ENCODE assay signal across 8 cellular contexts in the genomic region with DNA sequence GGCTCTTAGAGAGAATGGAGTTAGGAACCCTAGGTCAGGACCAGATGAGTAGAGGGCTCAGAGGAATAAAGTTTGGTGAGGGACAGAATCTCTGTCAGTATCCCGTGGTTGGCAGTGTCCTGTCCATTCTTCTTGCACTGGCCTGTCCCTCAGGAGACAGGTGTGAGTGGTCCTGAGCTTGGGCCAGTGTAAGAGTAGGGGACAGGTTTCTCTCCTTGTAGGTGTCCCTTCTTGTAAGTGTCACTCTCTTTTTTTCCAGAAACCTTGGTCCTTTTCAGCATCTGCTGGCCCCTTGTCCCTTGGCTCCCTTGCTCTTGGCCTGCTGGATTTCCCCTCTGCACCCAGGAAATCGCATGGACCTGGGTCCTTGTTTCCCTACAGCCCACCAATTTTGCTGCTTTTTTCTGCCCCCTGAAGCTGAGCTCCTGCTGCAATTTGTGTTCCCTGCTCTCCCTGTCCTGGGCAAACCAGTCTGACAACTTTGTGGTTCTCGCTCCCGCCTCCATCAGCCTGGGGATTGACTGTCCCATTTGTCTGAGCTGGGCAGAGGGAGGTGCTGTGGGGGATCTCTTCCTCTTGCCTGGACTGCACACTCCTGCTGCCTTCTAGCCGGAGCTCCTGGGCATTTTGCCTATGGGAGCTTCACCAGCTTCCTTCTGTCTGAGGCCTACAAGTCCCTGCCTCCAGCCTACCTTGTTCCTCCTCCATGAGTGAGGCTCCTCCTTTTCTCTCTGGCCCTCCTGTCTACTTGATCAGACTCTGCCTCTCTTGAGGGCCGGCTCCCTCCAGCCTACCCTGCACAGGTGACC. TPM values are rescaled to one million over a fixed set of nuclear protein-coding genes. Genes with fewer than 3 reads are reported as not detected.
DNase-seq lines count a peak whose midpoint lies in the region; ATAC-seq and TF ChIP-seq lines count a peak whose summit lies in the region.

No MANE protein-coding gene starts in this region.

- H3K36me3 ChIP-seq in duodenal mucosa (ENCODE audit: control insufficient read depth in 1 of 2, insufficient read depth in 2 of 2, low read length in 2 of 2) (no peaks in the 10 kb centered on the region), mesodermal cell (ENCODE audit: control insufficient read depth, insufficient read depth, low read length) (peaks cover 36% of the 10 kb centered on the region), uterus (no peaks in the 10 kb centered on the region)

- H3K27me3 ChIP-seq in duodenal mucosa (ENCODE audit: control insufficient read depth in 1 of 2, insufficient read depth in 2 of 2, low read length in 2 of 2) (no peaks in the 10 kb centered on the region), uterus (no peaks in the 10 kb centered on the region)

- H3K4me1 ChIP-seq in duodenal mucosa (ENCODE audit: control insufficient read depth in 1 of 2, insufficient read depth in 2 of 2, low read length in 2 of 2) (peaks cover 94 to 96% of the 10 kb centered on the region in 2 donors), mesodermal cell (ENCODE audit: control insufficient read depth, insufficient read depth, low read length, poor library complexity, severe bottlenecking) (peaks cover 93% of the 10 kb centered on the region), uterus (peaks cover 8 to 28% of the 10 kb centered on the region in 2 donors)

- peak; percentile 15 for DNase-seq in NCI-H82 (lab: John Stamatoyannopoulos, UW)
- no peak for DNase-seq in NCI-H82 treated with DMSO at 0.1 percent for 48 hours (lab: John Stamatoyannopoulos, UW; ENCODE audit: unreplicated experiment)
- peak; percentile 20 for DNase-seq in NCI-H69 (lab: John Stamatoyannopoulos, UW)
- DNase-seq in uterus: peak in 1 of 2 donors; percentile 46
- DNase-seq in AML-193 (lab: John Stamatoyannopoulos, UW): no peak

- intact Hi-C loops in uterus (cut with DNase I; ENCODE audit: low total_unique reads): no loop called here

- H3K9ac ChIP-seq in duodenal mucosa (ENCODE audit: low read depth in 1 of 2, low read length in 2 of 2): peak overlapping the region; percentile 32 to 58

- WGBS in mesodermal cell (ENCODE audit: insufficient coverage in 2 of 2), 2 experiments: 67 to 86% methylated on average over 6 of the region's 6 CpGs

- H3K9me3 ChIP-seq in duodenal mucosa (ENCODE audit: control insufficient read depth in 1 of 2, low read length in 2 of 2): no peaks in the 10 kb centered on the region
- no peaks in the 10 kb centered on the region for H3K9me3 ChIP-seq in mesodermal cell (ENCODE audit: control insufficient read depth, low read length)
- no peaks in the 10 kb centered on the region for H3K9me3 ChIP-seq in uterus

- peak overlapping the region; percentile 43 for H3K27ac ChIP-seq in duodenal mucosa (ENCODE audit: low read depth, low read length)
- peak overlapping the region; percentile 58 for H3K27ac ChIP-seq in mesodermal cell (ENCODE audit: low read depth, low read length, severe bottlenecking)
- peak overlapping the region; percentile 62 to 83 for H3K27ac ChIP-seq in uterus

- ATAC-seq in GM21526 (IDR thresholded peaks at IDR 0.05; ENCODE audit: low FRiP score, unreplicated experiment): no peak

- TF ChIP-seq CTCF in uterus (IDR thresholded peaks at IDR 0.05): no peak

- H3K4me3 ChIP-seq in duodenal mucosa (ENCODE audit: low read depth in 1 of 2, low read length in 2 of 2) (peak overlapping the region; percentile 4 to 44), mesodermal cell (ENCODE audit: extremely low read depth, insufficient read depth, low read length, poor library complexity, severe bottlenecking) (no peak overlapping the region), uterus (no peak overlapping the region)

- TF ChIP-seq POLR2A in uterus (IDR thresholded peaks at IDR 0.05): no peak

RNA-seq across cellular contexts. Expression of a gene that starts 6.5 kb away (rescaled TPM):
- 117 TPM for polyA plus RNA-seq in mesodermal cell (2013, experiment 1 of 2)
- 90.6 TPM for polyA plus RNA-seq in mesodermal cell (2013, experiment 2 of 2)
- 100 to 1,000 TPM in 1 of 4 donors, 10 to 100 TPM in 3; 37.1 to 110 (median 66.1) TPM for total RNA-seq in uterus

RNA-seq across cellular contexts. Expression of a gene that starts 52.3 kb away (rescaled TPM):
- 87.4 TPM for polyA plus RNA-seq in mesodermal cell (2013, experiment 1 of 2)
- 88.2 TPM for polyA plus RNA-seq in mesodermal cell (2013, experiment 2 of 2)
- total RNA-seq in uterus: 10 to 100 TPM; 12.3 to 70.7 (median 50.9) TPM

Comparison
In these comparisons a context has a peak if more than half of its experiments do, and no peak if none do; other contexts are left out.
1. DNase-seq: peak in NCI-H82 (single experiment) and NCI-H69 (single experiment); none in NCI-H82 treated with DMSO at 0.1 percent for 48 hours (single experiment) and AML-193 (0 of 2).
2. H3K4me3 ChIP-seq: peak in duodenal mucosa (2 of 2); none in mesodermal cell (single experiment) and uterus (0 of 2).
3. Peak in every context shown above with its lines, with median percentiles within 50 percentile points of each other: H3K27ac ChIP-seq.